Comparison of ENCODE assay signal across 18 cellular contexts in genomic region chr10:65769828-65770227, GRCh38.
DNase-seq lines count a peak whose midpoint lies in the region; FAIRE-seq and TF ChIP-seq lines count a peak whose summit lies in the region.
"Had no signal": no experiment of that assay in that cellular context is flagged by ENCODE, and none has a peak within 500 bp of the region (broad histone marks: within the 10 kb centered on the region; RNA-seq: fewer than 3 reads in every experiment).

No MANE protein-coding gene starts in this region.

- POLR2A ChIA-PET in HEK293 (lab: Yijun Ruan, JAX): no interaction called here

- no peak for TF ChIP-seq CTCF in HEK293 (tag by site-specific recombination; IDR thresholded peaks at IDR 0.05)
- no peak for TF ChIP-seq CTCF in astrocyte (IDR thresholded peaks at IDR 0.05; ENCODE audit: insufficient read depth, low read depth, low read length)
- TF ChIP-seq CTCF in kidney epithelial cell (IDR thresholded peaks at IDR 0.05; ENCODE audit: insufficient read depth, low read length, poor library complexity, severe bottlenecking): no peak
- no peak for TF ChIP-seq CTCF in foreskin fibroblast (IDR thresholded peaks at IDR 0.05; ENCODE audit: low read depth, low read length)

- peak overlapping the region; percentile 21 for H3K27ac Mint-ChIP-seq in astrocyte (ENCODE audit: unreplicated experiment)
- H3K27ac Mint-ChIP-seq: B cell; CD4-positive, CD25-positive, alpha-beta regulatory T cell had no signal

- H3K27me3 ChIP-seq in astrocyte (ENCODE audit: insufficient read depth, low read length): no peaks in the 10 kb centered on the region
- H3K27me3 ChIP-seq in kidney epithelial cell (ENCODE audit: control insufficient read depth, insufficient read depth, low read length): no peaks in the 10 kb centered on the region
- no peaks in the 10 kb centered on the region for H3K27me3 ChIP-seq in H7 (ENCODE audit: control insufficient read depth, insufficient read depth, low read length)

- H3K4me3 ChIP-seq in HEK293 (ENCODE audit: low read depth, low read length): no peak overlapping the region
- H3K4me3 ChIP-seq in astrocyte (ENCODE audit: insufficient read depth, low read depth, low read length): no peak overlapping the region
- H3K4me3 ChIP-seq in kidney epithelial cell (ENCODE audit: low read depth, low read length): no peak overlapping the region
- H3K4me3 ChIP-seq in foreskin fibroblast (ENCODE audit: low read depth in 1 of 2, low read length in 2 of 2): no peak overlapping the region
- H3K4me3 ChIP-seq in H7 (ENCODE audit: insufficient read depth, low read depth, low read length): no peak overlapping the region

- H3K9ac ChIP-seq in astrocyte (ENCODE audit: low read length): no peak overlapping the region

- no peaks in the 10 kb centered on the region for H3K36me3 ChIP-seq in HEK293 (ENCODE audit: control insufficient read depth in 2 of 2, insufficient read depth in 1 of 2, low read length in 2 of 2)
- H3K36me3 ChIP-seq in astrocyte (ENCODE audit: insufficient read depth, low read length): no peaks in the 10 kb centered on the region
- no peaks in the 10 kb centered on the region for H3K36me3 ChIP-seq in kidney epithelial cell (ENCODE audit: control insufficient read depth, insufficient read depth, low read length)
- no peaks in the 10 kb centered on the region for H3K36me3 ChIP-seq in H7 (replicated peaks; ENCODE audit: control insufficient read depth, insufficient read depth, low read length)

- DNase-seq in astrocyte (ENCODE audit: low read depth) (no peak), kidney epithelial cell (ENCODE audit: low read depth) (peak; percentile 78), foreskin fibroblast (no peak), occipital lobe (lab: John Stamatoyannopoulos, UW) (no peak), H7 (no peak)
- no peak for DNase-seq in stimulated activated CD4-positive, alpha-beta T cell treated with anti-CD3 and anti-CD28 coated beads, Interleukin-1b, Interleukin-23, amount 100 ng/mL, for 48 hours
- DNase-seq: Caco-2; CD4-positive, CD25-positive, alpha-beta regulatory T cell; DMS53; KBM-7; NCI-H1436; NCI-H2029; NCI-H2171; NCI-H446 treated with DMSO at 0.1 percent for 48 hours; NK-92 treated with Interleukin-12 subunit alpha and Interleukin-12 subunit beta, amount 100 ng/mL, for 24 hours; SIG-M5 had no signal

- H3K27ac ChIP-seq in HEK293 (ENCODE audit: extremely low read depth, low read depth, low read length): no peak overlapping the region
- H3K27ac ChIP-seq in astrocyte (ENCODE audit: low read depth, low read length): no peak overlapping the region

- H3K79me2 ChIP-seq in astrocyte (ENCODE audit: insufficient read depth, low read length): no peaks in the 10 kb centered on the region

- CTCF ChIA-PET in HEK293 (lab: Yijun Ruan, JAX): no interaction called here

- H3K4me1 ChIP-seq in HEK293 (ENCODE audit: control insufficient read depth, insufficient read depth, low read length) (no peaks in the 10 kb centered on the region), astrocyte (ENCODE audit: insufficient read depth, low read length) (no peaks in the 10 kb centered on the region)
- H3K4me1 ChIP-seq: Caco-2 had no signal

- H3K36me3 Mint-ChIP-seq in astrocyte (ENCODE audit: low read depth, unreplicated experiment): no peaks in the 10 kb centered on the region
- H3K36me3 Mint-ChIP-seq: CD4-positive, CD25-positive, alpha-beta regulatory T cell had no signal

- H3K4me1 Mint-ChIP-seq in astrocyte (ENCODE audit: low read depth, unreplicated experiment): no peaks in the 10 kb centered on the region
- H3K4me1 Mint-ChIP-seq: B cell; CD4-positive, CD25-positive, alpha-beta regulatory T cell had no signal

- no peaks in the 10 kb centered on the region for H3K27me3 Mint-ChIP-seq in astrocyte (ENCODE audit: low read depth, unreplicated experiment)
- H3K27me3 Mint-ChIP-seq: B cell; CD4-positive, CD25-positive, alpha-beta regulatory T cell had no signal

- no peaks in the 10 kb centered on the region for H3K9me3 ChIP-seq in HEK293 (ENCODE audit: control insufficient read depth, insufficient read depth, low read depth, low read length)
- no peaks in the 10 kb centered on the region for H3K9me3 ChIP-seq in astrocyte (ENCODE audit: insufficient read depth, low read depth, low read length)
- H3K9me3 ChIP-seq: Caco-2 had no signal

- no peaks in the 10 kb centered on the region for H4K20me1 ChIP-seq in astrocyte (ENCODE audit: insufficient read depth, low read length)

- no peak for FAIRE-seq in astrocyte (lab: Jason Lieb, UNC)

- no peaks in the 10 kb centered on the region for H3K9me3 Mint-ChIP-seq in astrocyte (ENCODE audit: unreplicated experiment)

- H3K4me2 ChIP-seq in astrocyte (ENCODE audit: low read length): no peak overlapping the region

- H2AFZ ChIP-seq in astrocyte (ENCODE audit: low read depth, low read length): no peak overlapping the region

- no peak overlapping the region for H3K4me3 Mint-ChIP-seq in astrocyte (ENCODE audit: unreplicated experiment)
- H3K4me3 Mint-ChIP-seq: B cell; CD4-positive, CD25-positive, alpha-beta regulatory T cell had no signal

TF ChIP-seq in HEK293, 187 proteins besides CTCF, POLR2A, EP300 and RAD21:
- TF ChIP-seq, protein P1, sequence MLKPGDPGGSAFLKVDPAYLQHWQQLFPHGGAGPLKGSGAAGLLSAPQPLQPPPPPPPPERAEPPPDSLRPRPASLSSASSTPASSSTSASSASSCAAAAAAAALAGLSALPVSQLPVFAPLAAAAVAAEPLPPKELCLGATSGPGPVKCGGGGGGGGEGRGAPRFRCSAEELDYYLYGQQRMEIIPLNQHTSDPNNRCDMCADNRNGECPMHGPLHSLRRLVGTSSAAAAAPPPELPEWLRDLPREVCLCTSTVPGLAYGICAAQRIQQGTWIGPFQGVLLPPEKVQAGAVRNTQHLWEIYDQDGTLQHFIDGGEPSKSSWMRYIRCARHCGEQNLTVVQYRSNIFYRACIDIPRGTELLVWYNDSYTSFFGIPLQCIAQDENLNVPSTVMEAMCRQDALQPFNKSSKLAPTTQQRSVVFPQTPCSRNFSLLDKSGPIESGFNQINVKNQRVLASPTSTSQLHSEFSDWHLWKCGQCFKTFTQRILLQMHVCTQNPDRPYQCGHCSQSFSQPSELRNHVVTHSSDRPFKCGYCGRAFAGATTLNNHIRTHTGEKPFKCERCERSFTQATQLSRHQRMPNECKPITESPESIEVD (tag by site-specific recombination; IDR thresholded peaks at IDR 0.05): peak; percentile 54
- TF ChIP-seq EGR2 (tag by site-specific recombination; IDR thresholded peaks at IDR 0.05; ENCODE audit: low read depth): 0 out of 2 replicates have a peak, but pooled peaks have one; percentile 15
- TF ChIP-seq, protein P2, sequence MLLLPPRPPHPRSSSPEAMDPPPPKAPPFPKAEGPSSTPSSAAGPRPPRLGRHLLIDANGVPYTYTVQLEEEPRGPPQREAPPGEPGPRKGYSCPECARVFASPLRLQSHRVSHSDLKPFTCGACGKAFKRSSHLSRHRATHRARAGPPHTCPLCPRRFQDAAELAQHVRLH (tag by site-specific recombination; IDR thresholded peaks at IDR 0.05): no peak
- peak; percentile 53; the same call in 1 of the 2 replicates for TF ChIP-seq GLIS1 (tag by site-specific recombination; IDR thresholded peaks at IDR 0.05)
TF ChIP-seq in HEK293: peak in this region for 3.
